In genomic region chr12:49061157-49061650, GRCh38 we compare ENCODE assay signal across 8 cellular contexts.
DNase-seq lines count a peak whose midpoint lies in the region; ATAC-seq and TF ChIP-seq lines count a peak whose summit lies in the region.

No MANE protein-coding gene starts in this region.

- H3K36me3 ChIP-seq in mucosa of stomach (ENCODE audit: control insufficient read depth, insufficient read depth, low read length), result no peaks in the 10 kb centered on the region

- peak overlapping the region; percentile 88 for H3K4me3 ChIP-seq in AG09309 (ENCODE audit: control insufficient read depth, low read depth, low read length)
- H3K4me3 ChIP-seq in mucosa of stomach (ENCODE audit: low read length), result peak overlapping the region; percentile 63

- H3K9ac ChIP-seq in mucosa of stomach (ENCODE audit: low read length), result peak overlapping the region; percentile 98

- CTCF ChIA-PET in HEK293T (lab: Yijun Ruan, JAX), result no interaction called here

- no peaks in the 10 kb centered on the region for H3K9me3 ChIP-seq in mucosa of stomach (ENCODE audit: control insufficient read depth, low read length)

- TF ChIP-seq CTCF in AG09309 (IDR thresholded peaks at IDR 0.05; ENCODE audit: control insufficient read depth, insufficient read depth, low read depth, low read length, missing control alignments), result no peak

- DNase-seq in AG09309 (ENCODE audit: low read depth), result no peak
- DNase-seq in caudate nucleus (lab: John Stamatoyannopoulos, UW), result no peak
- no peak for DNase-seq in NCI-H1417 treated with DMSO at 0.1 percent for 48 hours (lab: John Stamatoyannopoulos, UW)
- DNase-seq in HEK293T (ENCODE audit: extremely low spot score), result no peak

- H3K4me1 ChIP-seq in mucosa of stomach (ENCODE audit: control insufficient read depth, insufficient read depth, low read length), result peaks cover 29% of the 10 kb centered on the region

- peak; percentile 5 for ATAC-seq in HG03097 (IDR thresholded peaks at IDR 0.05; ENCODE audit: low FRiP score, unreplicated experiment)
- ATAC-seq in HG03159 (IDR thresholded peaks at IDR 0.05; ENCODE audit: unreplicated experiment), result no peak
- ATAC-seq in HG03039 (IDR thresholded peaks at IDR 0.05; ENCODE audit: unreplicated experiment), result no peak

- POLR2A ChIA-PET in HEK293T (lab: Yijun Ruan, JAX), result interaction anchor here (1.5 kb wide), 1 partner anchor 9 kb away, joined by 7 read pairs; the partner anchor contains the start of gene RHEBL1

- no peaks in the 10 kb centered on the region for H3K27me3 ChIP-seq in mucosa of stomach (ENCODE audit: control insufficient read depth, insufficient read depth, low read length)

- peak overlapping the region; percentile 97 for H3K27ac ChIP-seq in caudate nucleus (ENCODE audit: low read depth, low read length)

TF ChIP-seq in HEK293T, 16 proteins besides CTCF, POLR2A, EP300 and RAD21:
- TF ChIP-seq SUZ12 (IDR thresholded peaks at IDR 0.05) (no peak), FOXM1 (IDR thresholded peaks at IDR 0.05; ENCODE audit: borderline replicate concordance) (no peak), L3MBTL2 (conservative IDR thresholded peaks at IDR 0.05) (no peak), ZNF384 (IDR thresholded peaks at IDR 0.05) (no peak), FOXK2 (IDR thresholded peaks at IDR 0.05) (no peak), ELF4 (IDR thresholded peaks at IDR 0.05) (no peak), NFRKB (IDR thresholded peaks at IDR 0.05) (no peak)
